ENCODE assay signal across 3 cellular contexts in genomic region chr3:50378024-50378423, GRCh38.
A peak's percentile ranks its signal among the peaks of the same experiment; 100 is the strongest.
TF ChIP-seq lines count a peak whose summit lies in the region.

No MANE protein-coding gene starts in this region.

TF ChIP-seq in SK-N-SH, 30 proteins besides CTCF, POLR2A, EP300 and RAD21:
- TF ChIP-seq USF1 (IDR thresholded peaks at IDR 0.05; ENCODE audit: borderline replicate concordance, low read depth) (no peak), MAX (IDR thresholded peaks at IDR 0.05; ENCODE audit: low read depth) (no peak), SMC3 (IDR thresholded peaks at IDR 0.05; ENCODE audit: low read depth, low read length) (peak; percentile 15; the same call in 1 of the 2 replicates), ELF1 (IDR thresholded peaks at IDR 0.05) (no peak)

TF ChIP-seq in SK-N-SH treated with all-trans-retinoic acid at 6 μM for 48 hours, 23 proteins besides CTCF, POLR2A, EP300 and RAD21:
- TF ChIP-seq POU6F1 (CRISPR knock-in tag; IDR thresholded peaks at IDR 0.05; ENCODE audit: borderline replicate concordance, low read depth): no peak
- no peak for TF ChIP-seq ZC3H10 (CRISPR knock-in tag; IDR thresholded peaks at IDR 0.05)
- no peak for TF ChIP-seq PATZ1 (CRISPR knock-in tag; IDR thresholded peaks at IDR 0.05; ENCODE audit: borderline replicate concordance)
- TF ChIP-seq CSRNP3 (CRISPR knock-in tag; IDR thresholded peaks at IDR 0.05): no peak
- no peak for TF ChIP-seq OSR1 (CRISPR knock-in tag; IDR thresholded peaks at IDR 0.05)
- no peak for TF ChIP-seq ARNTL (CRISPR knock-in tag; IDR thresholded peaks at IDR 0.05; ENCODE audit: borderline replicate concordance, low read depth)
- no peak for TF ChIP-seq ZNF70 (CRISPR knock-in tag; IDR thresholded peaks at IDR 0.05)
- TF ChIP-seq GLIS3 (CRISPR knock-in tag; IDR thresholded peaks at IDR 0.05): no peak
- no peak for TF ChIP-seq RARB (CRISPR knock-in tag; IDR thresholded peaks at IDR 0.05)
- no peak for TF ChIP-seq BACH2 (CRISPR knock-in tag; IDR thresholded peaks at IDR 0.05; ENCODE audit: borderline replicate concordance)
- TF ChIP-seq ZNF565 (CRISPR knock-in tag; conservative IDR thresholded peaks at IDR 0.05; ENCODE audit: low read depth): no peak
- TF ChIP-seq ZFP3 (CRISPR knock-in tag; IDR thresholded peaks at IDR 0.05): no peak
- TF ChIP-seq CSDC2 (CRISPR knock-in tag; IDR thresholded peaks at IDR 0.05): no peak
- TF ChIP-seq ESRRG (CRISPR knock-in tag; IDR thresholded peaks at IDR 0.05): no peak
- no peak for TF ChIP-seq ZFP30 (CRISPR knock-in tag; IDR thresholded peaks at IDR 0.05)
- TF ChIP-seq TCF4 (CRISPR knock-in tag; IDR thresholded peaks at IDR 0.05; ENCODE audit: borderline replicate concordance): no peak
- TF ChIP-seq TSHZ2 (CRISPR knock-in tag; IDR thresholded peaks at IDR 0.05): no peak
- TF ChIP-seq TOX (CRISPR knock-in tag; IDR thresholded peaks at IDR 0.05; ENCODE audit: borderline replicate concordance): no peak
- TF ChIP-seq ISL1 (CRISPR knock-in tag; IDR thresholded peaks at IDR 0.05): no peak
- no peak for TF ChIP-seq ZNF8 (CRISPR knock-in tag; IDR thresholded peaks at IDR 0.05)

TF ChIP-seq in WTC11, 78 proteins besides CTCF, POLR2A, EP300 and RAD21 (continued from another document):
- TF ChIP-seq ZNF425 (CRISPR knock-in tag; conservative IDR thresholded peaks at IDR 0.05): no peak
- no peak for TF ChIP-seq USF1 (CRISPR knock-in tag; IDR thresholded peaks at IDR 0.05)
- TF ChIP-seq CREB1 (CRISPR knock-in tag; IDR thresholded peaks at IDR 0.05): no peak
- no peak for TF ChIP-seq SP1 (CRISPR knock-in tag; conservative IDR thresholded peaks at IDR 0.05)
